In the genomic region with DNA sequence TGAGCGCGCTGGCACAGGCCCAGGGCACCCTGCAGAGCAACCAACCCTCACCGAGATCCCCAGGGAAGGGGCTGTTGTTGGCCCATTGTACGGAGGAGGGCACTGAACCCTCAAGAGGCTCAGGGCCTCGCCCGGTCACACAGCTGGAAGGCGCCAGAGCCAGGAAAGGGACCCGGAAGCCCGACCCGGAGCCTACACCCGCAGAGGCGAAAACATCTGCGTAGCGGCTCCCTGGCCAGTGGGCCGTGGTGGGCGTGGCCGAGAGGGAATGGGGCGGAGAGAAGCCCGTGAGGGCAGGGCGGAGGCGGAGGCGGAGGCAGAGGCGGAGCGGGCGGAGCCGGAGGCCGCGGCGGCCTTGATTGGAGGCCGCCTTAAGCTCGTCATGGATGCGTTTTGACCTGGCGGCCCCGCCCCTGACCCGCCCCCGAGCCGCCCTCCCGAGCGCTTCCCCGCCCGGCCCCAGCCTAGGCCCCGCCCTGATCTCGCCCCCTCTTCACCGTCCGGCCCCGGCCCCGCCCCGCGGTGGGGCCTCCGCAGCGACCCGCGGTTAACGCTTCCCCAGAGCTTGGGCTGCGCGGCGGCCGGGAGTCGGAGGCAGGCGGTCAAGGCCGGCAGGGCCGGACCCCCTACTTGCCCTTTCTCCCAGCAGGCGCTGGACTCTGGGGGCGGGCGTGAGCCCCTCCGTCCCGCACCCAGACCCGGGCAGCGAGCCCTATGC, we compare ENCODE assay signal across 8 cellular contexts. TPM values are rescaled to one million over a fixed set of nuclear protein-coding genes. Genes with fewer than 3 reads are reported as not detected.
A peak's percentile ranks its signal among the peaks of the same experiment; 100 is the strongest.
DNase-seq lines count a peak whose midpoint lies in the region; ATAC-seq and TF ChIP-seq lines count a peak whose summit lies in the region.

No MANE protein-coding gene starts in this region.

- H3K4me1 ChIP-seq in Loucy (ENCODE audit: insufficient read depth, low read length, poor library complexity, severe bottlenecking): peaks cover 29% of the 10 kb centered on the region

- H3K9me3 Mint-ChIP-seq in neural crest cell: no peaks in the 10 kb centered on the region
- no peaks in the 10 kb centered on the region for H3K9me3 Mint-ChIP-seq in stimulated activated naive CD8-positive, alpha-beta T cell treated with anti-CD3 and anti-CD28 coated beads, Interleukin-15, amount 100 ng/mL, for 72 hours

- peak; percentile 82 for ATAC-seq in stimulated activated naive CD8-positive, alpha-beta T cell treated with anti-CD3 and anti-CD28 coated beads, Interleukin-15, amount 100 ng/mL, for 72 hours

- peak overlapping the region; percentile 87 for H3K4me2 ChIP-seq in Loucy (ENCODE audit: low read depth, low read length, poor library complexity, severe bottlenecking)

- H3K27ac Mint-ChIP-seq in neural crest cell (ENCODE audit: unreplicated experiment): no peak overlapping the region
- peak overlapping the region; percentile 86 to 97 for H3K27ac Mint-ChIP-seq in stimulated activated naive CD8-positive, alpha-beta T cell treated with anti-CD3 and anti-CD28 coated beads, Interleukin-15, amount 100 ng/mL, for 72 hours

- H3K36me3 Mint-ChIP-seq in neural crest cell (ENCODE audit: low read depth): peaks cover 6% of the 10 kb centered on the region

- TF ChIP-seq POLR2A in Raji (IDR thresholded peaks at IDR 0.05; ENCODE audit: insufficient read depth, low read depth, low read length): peak; percentile 75

- peak overlapping the region; percentile 14; the same call in 1 of the 2 replicates for H2AFZ ChIP-seq in Loucy (ENCODE audit: low read length)

- H3K9me2 ChIP-seq in Loucy (replicated peaks; ENCODE audit: low read depth, low read length): no peaks in the 10 kb centered on the region

- DNase-seq in ELR (ENCODE audit: low read depth): peak; percentile 99
- peak; percentile 99 for DNase-seq in H7
- peak; percentile 97 for DNase-seq in activated effector memory CD4-positive, alpha-beta T cell treated with anti-CD3 and anti-CD28 coated beads, Interleukin-2, amount 50 U/mL, for 16 hours
- DNase-seq in fibroblast of the conjunctiva (ENCODE audit: low read depth): peak; percentile 92
- peak; percentile 96 for DNase-seq in neural crest cell (ENCODE audit: low read depth, low spot score)
- DNase-seq in stimulated activated naive CD8-positive, alpha-beta T cell treated with anti-CD3 and anti-CD28 coated beads, Interleukin-15, amount 100 ng/mL, for 72 hours: peak; percentile 93 to 98

- peaks cover 3% of the 10 kb centered on the region; the same call in 1 of the 2 replicates for H3F3A ChIP-seq in Loucy (ENCODE audit: low read depth)

- H3K4me3 ChIP-seq in H7 (ENCODE audit: insufficient read depth, low read depth, low read length) (peak overlapping the region; percentile 60), Loucy (ENCODE audit: low read length, poor library complexity, severe bottlenecking) (peak overlapping the region; percentile 83)

- peaks cover 24% of the 10 kb centered on the region for H3K79me2 ChIP-seq in Loucy (ENCODE audit: insufficient read depth, low read length)

- H3K9me3 ChIP-seq in Loucy (ENCODE audit: insufficient read depth, low read depth, low read length): no peaks in the 10 kb centered on the region

- TF ChIP-seq CTCF in Loucy (conservative IDR thresholded peaks at IDR 0.05; ENCODE audit: low read length): no peak
- TF ChIP-seq CTCF in neural crest cell (conservative IDR thresholded peaks at IDR 0.05): no peak

- no peaks in the 10 kb centered on the region for H3K27me3 Mint-ChIP-seq in neural crest cell (ENCODE audit: low read depth)
- no peaks in the 10 kb centered on the region for H3K27me3 Mint-ChIP-seq in stimulated activated naive CD8-positive, alpha-beta T cell treated with anti-CD3 and anti-CD28 coated beads, Interleukin-15, amount 100 ng/mL, for 72 hours

- peak overlapping the region; percentile 96 for H3K9ac ChIP-seq in Loucy (ENCODE audit: low read depth, low read length, poor library complexity, severe bottlenecking)

- peaks cover 16% of the 10 kb centered on the region for H3K4me1 Mint-ChIP-seq in neural crest cell
- peaks cover 62% of the 10 kb centered on the region for H3K4me1 Mint-ChIP-seq in stimulated activated naive CD8-positive, alpha-beta T cell treated with anti-CD3 and anti-CD28 coated beads, Interleukin-15, amount 100 ng/mL, for 72 hours

- H3K36me3 ChIP-seq in H7 (replicated peaks; ENCODE audit: control insufficient read depth, insufficient read depth, low read length) (peaks cover 3% of the 10 kb centered on the region), Loucy (ENCODE audit: insufficient read depth, low read length) (peaks cover 10% of the 10 kb centered on the region; the same call in 1 of the 2 replicates)

- H4K20me1 ChIP-seq in Loucy (ENCODE audit: insufficient read depth, low read length, poor library complexity, severe bottlenecking): peaks cover 11% of the 10 kb centered on the region

- peak overlapping the region; percentile 87 for H3K4me3 Mint-ChIP-seq in neural crest cell
- peak overlapping the region; percentile 89 to 92 for H3K4me3 Mint-ChIP-seq in stimulated activated naive CD8-positive, alpha-beta T cell treated with anti-CD3 and anti-CD28 coated beads, Interleukin-15, amount 100 ng/mL, for 72 hours

- H3K27me3 ChIP-seq in H7 (ENCODE audit: control insufficient read depth, insufficient read depth, low read length): peaks cover 4% of the 10 kb centered on the region; the same call in 1 of the 2 replicates
- no peaks in the 10 kb centered on the region for H3K27me3 ChIP-seq in Loucy (ENCODE audit: insufficient read depth, low read length, poor library complexity, severe bottlenecking)

RNA-seq across cellular contexts. Expression of a gene that starts 2.1 kb away (rescaled TPM):
- total RNA-seq in H7 (2014; rRNA removed; shearing (Covaris generic)): 28.3 and 28.5 TPM in 2 replicates
- 19.4 and 22.2 TPM in 2 replicates for total RNA-seq in neural crest cell

RNA-seq across cellular contexts. Expression of a gene that starts 10.5 kb away (rescaled TPM):
- total RNA-seq in H7 (2014; rRNA removed; shearing (Covaris generic)): 50.1 and 57.1 TPM in 2 replicates
- 36.7 and 38.5 TPM in 2 replicates for total RNA-seq in neural crest cell

RNA-seq across cellular contexts. Expression of a gene that starts 22.7 kb away (rescaled TPM):
- total RNA-seq in H7 (2014; rRNA removed; shearing (Covaris generic)): 131 and 139 TPM in 2 replicates
- 3.8 and 4.6 TPM in 2 replicates for total RNA-seq in neural crest cell

Comparison
In these comparisons a context has a peak if more than half of its experiments do, and no peak if none do; other contexts are left out.
1. Peak in every context shown above with its lines: DNase-seq, ATAC-seq and H3K4me3 ChIP-seq.
2. RNA of a gene that starts 22.7 kb away (total RNA-seq): 131 to 139 TPM in H7; 3.8 to 4.6 TPM in neural crest cell; every median in the first group is over 10 times any median in the second.